In genomic region chr3:37243811-37244748, GRCh38 we compare ENCODE assay signal across 8 cellular contexts. TPM values are rescaled to one million over a fixed set of nuclear protein-coding genes. Genes with fewer than 3 reads are reported as not detected.
DNase-seq lines count a peak whose midpoint lies in the region; ATAC-seq and TF ChIP-seq lines count a peak whose summit lies in the region.

No MANE protein-coding gene starts in this region.

- peaks cover 52% of the 10 kb centered on the region for H3K79me2 ChIP-seq in neural cell (replicated peaks; ENCODE audit: insufficient read depth, low read length)

- TF ChIP-seq CTCF in foreskin keratinocyte (conservative IDR thresholded peaks at IDR 0.05) (no peak), neural cell (IDR thresholded peaks at IDR 0.05; ENCODE audit: poor library complexity, severe bottlenecking) (no peak), thoracic aorta (IDR thresholded peaks at IDR 0.05) (no peak)

- peak overlapping the region; percentile 79 for H3K9ac ChIP-seq in ES-I3 (ENCODE audit: low read depth, low read length)
- peak overlapping the region; percentile 84 for H3K9ac ChIP-seq in NT2/D1 (ENCODE audit: insufficient read length, low read depth)
- peak overlapping the region; percentile 94 for H3K9ac ChIP-seq in neural cell (ENCODE audit: low read length)

- ATAC-seq in foreskin keratinocyte (peak; percentile 79), thoracic aorta (ENCODE audit: insufficient number of reproducible peaks, low FRiP score, low read depth) (peak; percentile 47), HG02852 (IDR thresholded peaks at IDR 0.05; ENCODE audit: unreplicated experiment) (no peak)

- TF ChIP-seq RAD21 in neural cell (conservative IDR thresholded peaks at IDR 0.05): no peak

- no peaks in the 10 kb centered on the region for H3F3A ChIP-seq in neural cell (ENCODE audit: insufficient read depth, low read length, poor library complexity, severe bottlenecking)

- H3K9me3 ChIP-seq in ES-I3 (ENCODE audit: control insufficient read depth, insufficient read depth, low read length): no peaks in the 10 kb centered on the region
- no peaks in the 10 kb centered on the region for H3K9me3 ChIP-seq in HAP-1
- H3K9me3 ChIP-seq in NT2/D1 (ENCODE audit: insufficient read depth, low read length): no peaks in the 10 kb centered on the region
- H3K9me3 ChIP-seq in neural cell (ENCODE audit: low read length): no peaks in the 10 kb centered on the region
- no peaks in the 10 kb centered on the region for H3K9me3 ChIP-seq in thoracic aorta

- in situ Hi-C loops in HAP-1 (cut with MboI; ENCODE audit: low sequenced_read_pairs): no loop called here

- H3K27ac ChIP-seq in foreskin keratinocyte (peak overlapping the region; percentile 77), neural cell (ENCODE audit: low read length) (peak overlapping the region; percentile 90), thoracic aorta (peak overlapping the region; percentile 96)

- peak overlapping the region; percentile 100 for H2AFZ ChIP-seq in neural cell (ENCODE audit: low read depth, low read length)

- peak overlapping the region; percentile 74 for H3K4me3 ChIP-seq in HAP-1
- H3K4me3 ChIP-seq in NT2/D1 (ENCODE audit: insufficient read length, low read depth): peak overlapping the region; percentile 89
- peak overlapping the region; percentile 91 for H3K4me3 ChIP-seq in neural cell (ENCODE audit: low read length)
- H3K4me3 ChIP-seq in thoracic aorta: peak overlapping the region; percentile 90

- H3K4me2 ChIP-seq in neural cell (ENCODE audit: low read length): peak overlapping the region; percentile 65

- H4K20me1 ChIP-seq in neural cell (ENCODE audit: insufficient read depth): no peaks in the 10 kb centered on the region

- H3K36me3 ChIP-seq in ES-I3 (ENCODE audit: insufficient read depth, low read length) (no peaks in the 10 kb centered on the region), HAP-1 (replicated peaks) (peaks cover 3% of the 10 kb centered on the region; the same call in 1 of the 2 replicates), NT2/D1 (ENCODE audit: insufficient read depth, insufficient read length, low read length) (no peaks in the 10 kb centered on the region), neural cell (ENCODE audit: insufficient read depth, low read length) (no peaks in the 10 kb centered on the region), thoracic aorta (no peaks in the 10 kb centered on the region)

- no peaks in the 10 kb centered on the region for H3K27me3 ChIP-seq in HAP-1 (ENCODE audit: low read depth)
- peaks cover 5% of the 10 kb centered on the region for H3K27me3 ChIP-seq in NT2/D1 (ENCODE audit: insufficient read depth, insufficient read length)
- H3K27me3 ChIP-seq in foreskin keratinocyte: no peaks in the 10 kb centered on the region
- H3K27me3 ChIP-seq in neural cell (ENCODE audit: insufficient read depth, low read depth, low read length): no peaks in the 10 kb centered on the region
- no peaks in the 10 kb centered on the region for H3K27me3 ChIP-seq in thoracic aorta (replicated peaks; ENCODE audit: insufficient read depth)

- H3K4me1 ChIP-seq in ES-I3 (ENCODE audit: insufficient read depth, low read length) (peaks cover 3% of the 10 kb centered on the region; the same call in 1 of the 2 replicates), HAP-1 (peaks cover 18% of the 10 kb centered on the region), NT2/D1 (ENCODE audit: insufficient read depth, insufficient read length) (no peaks in the 10 kb centered on the region), foreskin keratinocyte (peaks cover 20% of the 10 kb centered on the region), thoracic aorta (ENCODE audit: control insufficient read depth in 1 of 2, low read depth in 2 of 2) (peaks cover 32 to 57% of the 10 kb centered on the region in 2 donors)

- DNase-seq in HAP-1 (ENCODE audit: low spot score in 2 of 2): peak; percentile 85 to 92
- DNase-seq in NT2/D1 (ENCODE audit: low read depth, low spot score): peak; percentile 48
- DNase-seq in activated gamma-delta T cell treated with anti-CD3 and anti-CD28 coated beads, Interleukin-2, amount 50 U/mL, for 16 hours (ENCODE audit: low read depth): peak; percentile 17
- peak; percentile 36 to 62 for DNase-seq in foreskin keratinocyte
- peak; percentile 61 for DNase-seq in thoracic aorta (ENCODE audit: low spot score)

- no peak for TF ChIP-seq EP300 in neural cell (conservative IDR thresholded peaks at IDR 0.05; ENCODE audit: poor library complexity, severe bottlenecking)

- no peaks in the 10 kb centered on the region for H3K9me2 ChIP-seq in neural cell (ENCODE audit: insufficient read depth, low read length)

TF ChIP-seq in neural cell, 6 proteins besides CTCF, POLR2A, EP300 and RAD21:
- TF ChIP-seq SMC3 (conservative IDR thresholded peaks at IDR 0.05; ENCODE audit: poor library complexity) (no peak), TAF1 (IDR thresholded peaks at IDR 0.05; ENCODE audit: low read depth) (no peak), REST (IDR thresholded peaks at IDR 0.05; ENCODE audit: borderline replicate concordance) (no peak), EZH2 (IDR thresholded peaks at IDR 0.05; ENCODE audit: borderline replicate concordance, insufficient read depth, low read length, poor library complexity, severe bottlenecking) (no peak), POLR2AphosphoS5 (IDR thresholded peaks at IDR 0.05) (no peak), MXI1 (conservative IDR thresholded peaks at IDR 0.05; ENCODE audit: poor library complexity, severe bottlenecking) (no peak)
TF ChIP-seq in neural cell: peak in this region for 0.

RNA-seq across cellular contexts. Expression of gene GOLGA4, which starts 1.0 kb away (rescaled TPM):
- total RNA-seq in foreskin keratinocyte (72.8 and 74.1 TPM in 2 replicates), thoracic aorta (100 to 1,000 TPM in 1 of 2 donors, 10 to 100 TPM in 1; 83.3 to 132 TPM)
- polyA plus RNA-seq in foreskin keratinocyte (24.4 and 25.9 TPM in 2 replicates), neural cell (21.8 and 22.9 TPM in 2 replicates)
- polyA minus RNA-seq in neural cell: 64.0 and 106 TPM in 2 replicates

Comparison
In these comparisons a context has a peak if more than half of its experiments do, and no peak if none do; other contexts are left out.
1. DNase-seq: peak in every context shown above with its lines; median percentile 88 in HAP-1; 61 in thoracic aorta; 49 in foreskin keratinocyte; 48 in NT2/D1; 17 in activated gamma-delta T cell treated with anti-CD3 and anti-CD28 coated beads, Interleukin-2, amount 50 U/mL, for 16 hours.